Comparison of ENCODE assay signal across 14 cellular contexts in genomic region chr22:19817561-19818263, GRCh38. TPM values are rescaled to one million over a fixed set of nuclear protein-coding genes. Genes with fewer than 3 reads are reported as not detected.
DNase-seq lines count a peak whose midpoint lies in the region; ATAC-seq and TF ChIP-seq lines count a peak whose summit lies in the region.
"Had no signal": no experiment of that assay in that cellular context is flagged by ENCODE, and none has a peak within 500 bp of the region (broad histone marks: within the 10 kb centered on the region; RNA-seq: fewer than 3 reads in every experiment).

No MANE protein-coding gene starts in this region.

- in situ Hi-C loops in KBM-7 (cut with MboI; ENCODE audit: low pct_unique_long_range_greater_than_20kb, low sequenced_read_pairs): loop anchor here (5.0 to 10.0 kb wide), 2 partner anchors 35 to 67 kb away; partner anchors contain the start of genes GNB1L and RTL10

- no peaks in the 10 kb centered on the region for H3K4me1 Mint-ChIP-seq in activated CD8-positive, alpha-beta memory T cell treated with anti-CD3 and anti-CD28 coated beads, Interleukin-2, amount 10 ng/mL, durations not matched to agents 7 days and 5 days
- H3K4me1 Mint-ChIP-seq: activated naive CD8-positive, alpha-beta T cell treated with anti-CD3 and anti-CD28 coated beads, Interleukin-2, amount 50 U/mL, for 24 hours had no signal

- TF ChIP-seq CTCF in GM10266 (IDR thresholded peaks at IDR 0.05; ENCODE audit: control insufficient read depth, insufficient read depth, low read depth, missing control alignments): no peak

- CTCF ChIA-PET in activated CD8-positive, alpha-beta memory T cell treated with anti-CD3 and anti-CD28 coated beads, Interleukin-2, amount 10 ng/mL, durations not matched to agents 7 days and 5 days (lab: Charles Lee): interaction anchor here (1.5 kb wide), 1 partner anchor 93 kb away, joined by 5 read pairs; no protein-coding TSS in a partner anchor

- H3K9me3 Mint-ChIP-seq in activated CD8-positive, alpha-beta memory T cell treated with anti-CD3 and anti-CD28 coated beads, Interleukin-2, amount 10 ng/mL, durations not matched to agents 7 days and 5 days (ENCODE audit: low read depth): no peaks in the 10 kb centered on the region
- H3K9me3 Mint-ChIP-seq: activated naive CD8-positive, alpha-beta T cell treated with anti-CD3 and anti-CD28 coated beads, Interleukin-2, amount 50 U/mL, for 24 hours; activated T-cell treated with anti-CD3 and anti-CD28 coated beads, Interleukin-2, amount 50 U/mL, for 4 hours; stimulated activated naive CD8-positive, alpha-beta T cell treated with anti-CD3 and anti-CD28 coated beads, Interleukin-15, Interleukin-2, amounts not matched to agents 100 ng/mL and 50 ng/mL, for 24 hours had no signal

- H3K4me3 Mint-ChIP-seq in activated CD8-positive, alpha-beta memory T cell treated with anti-CD3 and anti-CD28 coated beads, Interleukin-2, amount 10 ng/mL, durations not matched to agents 7 days and 5 days: no peak overlapping the region
- H3K4me3 Mint-ChIP-seq: activated naive CD8-positive, alpha-beta T cell treated with anti-CD3 and anti-CD28 coated beads, Interleukin-2, amount 50 U/mL, for 24 hours; activated T-cell treated with anti-CD3 and anti-CD28 coated beads, Interleukin-2, amount 50 U/mL, for 4 hours; stimulated activated naive CD8-positive, alpha-beta T cell treated with anti-CD3 and anti-CD28 coated beads, Interleukin-15, Interleukin-2, amounts not matched to agents 100 ng/mL and 50 ng/mL, for 24 hours had no signal

- no peaks in the 10 kb centered on the region for H3K36me3 Mint-ChIP-seq in activated CD8-positive, alpha-beta memory T cell treated with anti-CD3 and anti-CD28 coated beads, Interleukin-2, amount 10 ng/mL, durations not matched to agents 7 days and 5 days

- H3K27ac Mint-ChIP-seq in activated CD8-positive, alpha-beta memory T cell treated with anti-CD3 and anti-CD28 coated beads, Interleukin-2, amount 10 ng/mL, durations not matched to agents 7 days and 5 days: no peak overlapping the region
- H3K27ac Mint-ChIP-seq: activated naive CD8-positive, alpha-beta T cell treated with anti-CD3 and anti-CD28 coated beads, Interleukin-2, amount 50 U/mL, for 24 hours; stimulated activated naive CD8-positive, alpha-beta T cell treated with anti-CD3 and anti-CD28 coated beads, Interleukin-15, Interleukin-2, amounts not matched to agents 100 ng/mL and 50 ng/mL, for 24 hours had no signal

- no peak for ATAC-seq in activated CD8-positive, alpha-beta memory T cell treated with anti-CD3 and anti-CD28 coated beads, Interleukin-2, amount 10 ng/mL, durations not matched to agents 7 days and 5 days
- ATAC-seq: activated naive CD8-positive, alpha-beta T cell treated with anti-CD3 and anti-CD28 coated beads, Interleukin-2, amount 50 U/mL, for 24 hours; activated T-cell treated with anti-CD3 and anti-CD28 coated beads, Interleukin-2, amount 50 U/mL, for 4 hours had no signal

- DNase-seq in DMS79 (lab: John Stamatoyannopoulos, UW) (peak; percentile 85), NCI-H2029 treated with DMSO at 0.1 percent for 48 hours (lab: John Stamatoyannopoulos, UW) (peak; percentile 27), mucosa of gallbladder (ENCODE audit: low spot score) (peak; percentile 6), KBM-7 (no peak), A172 (ENCODE audit: low spot score) (no peak), GM10266 (ENCODE audit: extremely low spot score) (no peak), NCI-H1092 treated with DMSO at 0.1 percent for 48 hours (lab: John Stamatoyannopoulos, UW) (no peak)
- DNase-seq in activated CD8-positive, alpha-beta memory T cell treated with anti-CD3 and anti-CD28 coated beads, Interleukin-2, amount 10 ng/mL, durations not matched to agents 7 days and 5 days: peak; percentile 34
- DNase-seq: activated naive CD8-positive, alpha-beta T cell treated with anti-CD3 and anti-CD28 coated beads, Interleukin-2, amount 50 U/mL, for 24 hours; activated T-cell treated with anti-CD3 and anti-CD28 coated beads, Interleukin-2, amount 50 U/mL, for 4 hours; effector memory CD4-positive, alpha-beta T cell; SHP77 treated with DMSO at 0.1 percent for 48 hours; stimulated activated CD4-positive, alpha-beta T cell treated with anti-CD3 and anti-CD28 coated beads, Interleukin-12 subunit alpha, Interleukin-12 subunit beta, amount 100 ng/mL, for 4 hours had no signal

- no peaks in the 10 kb centered on the region for H3K27me3 Mint-ChIP-seq in activated CD8-positive, alpha-beta memory T cell treated with anti-CD3 and anti-CD28 coated beads, Interleukin-2, amount 10 ng/mL, durations not matched to agents 7 days and 5 days
- H3K27me3 Mint-ChIP-seq: activated naive CD8-positive, alpha-beta T cell treated with anti-CD3 and anti-CD28 coated beads, Interleukin-2, amount 50 U/mL, for 24 hours; stimulated activated naive CD8-positive, alpha-beta T cell treated with anti-CD3 and anti-CD28 coated beads, Interleukin-15, Interleukin-2, amounts not matched to agents 100 ng/mL and 50 ng/mL, for 24 hours had no signal

RNA-seq across cellular contexts. Expression of gene GNB1L, which starts 37.0 kb away (rescaled TPM):
- total RNA-seq in activated CD8-positive, alpha-beta memory T cell treated with anti-CD3 and anti-CD28 coated beads, Interleukin-2, amount 10 ng/mL, durations not matched to agents 7 days and 5 days: 10 to 100 TPM; 13.7 to 14.7 TPM
- total RNA-seq in mucosa of gallbladder: 6.2 TPM
- 8.9 and 9.6 TPM in 2 replicates for total RNA-seq in A172 (2014; rRNA removed; shearing (Covaris generic))

RNA-seq across cellular contexts. Expression of gene RTL10, which starts 37.0 kb away (rescaled TPM):
- 10 to 100 TPM; 12.8 to 15.9 TPM for total RNA-seq in activated CD8-positive, alpha-beta memory T cell treated with anti-CD3 and anti-CD28 coated beads, Interleukin-2, amount 10 ng/mL, durations not matched to agents 7 days and 5 days
- total RNA-seq in mucosa of gallbladder: 18.4 TPM
- 8.5 and 11.7 TPM in 2 replicates for total RNA-seq in A172 (2014; rRNA removed; shearing (Covaris generic))

RNA-seq across cellular contexts. Expression of gene TBX1, which starts 57.1 kb away (rescaled TPM):
- total RNA-seq in activated CD8-positive, alpha-beta memory T cell treated with anti-CD3 and anti-CD28 coated beads, Interleukin-2, amount 10 ng/mL, durations not matched to agents 7 days and 5 days: 1 to 10 TPM in 1 of 2 experiments, under 1 TPM in 1; 0.91 to 1.1 TPM
- total RNA-seq in mucosa of gallbladder: 3.9 TPM
- 3.7 and 7.4 TPM in 2 replicates for total RNA-seq in A172 (2014; rRNA removed; shearing (Covaris generic))
- total RNA-seq: activated T-cell treated with anti-CD3 and anti-CD28 coated beads, Interleukin-2, amount 50 U/mL, for 4 hours had no signal

Comparison
In these comparisons a context has a peak if more than half of its experiments do, and no peak if none do; other contexts are left out.
1. DNase-seq: peak in DMS79 (single experiment), NCI-H2029 treated with DMSO at 0.1 percent for 48 hours (single experiment), activated CD8-positive, alpha-beta memory T cell treated with anti-CD3 and anti-CD28 coated beads, Interleukin-2, amount 10 ng/mL, durations not matched to agents 7 days and 5 days (single experiment) and mucosa of gallbladder (single experiment); none in KBM-7 (single experiment), A172 (single experiment), GM10266 (single experiment) and NCI-H1092 treated with DMSO at 0.1 percent for 48 hours (single experiment).